1 cellular context compared by ENCODE assay signal in genomic region chr3:70392227-70392626, GRCh38.
TF ChIP-seq lines count a peak whose summit lies in the region.

No MANE protein-coding gene starts in this region.

TF ChIP-seq in GM23338, 12 proteins besides CTCF, POLR2A, EP300 and RAD21 (continued from another document):
- TF ChIP-seq ZNF462 (CRISPR knock-in tag; IDR thresholded peaks at IDR 0.05) (no peak), ZNF114 (CRISPR knock-in tag; IDR thresholded peaks at IDR 0.05) (no peak), POLR2AphosphoS5 (IDR thresholded peaks at IDR 0.05; ENCODE audit: low read depth) (no peak), JUNB (IDR thresholded peaks at IDR 0.05; ENCODE audit: unreplicated experiment) (no peak), STAT1 (IDR thresholded peaks at IDR 0.05; ENCODE audit: unreplicated experiment) (no peak), NANOG (IDR thresholded peaks at IDR 0.05; ENCODE audit: borderline replicate concordance) (no peak), EZH2phosphoT487 (IDR thresholded peaks at IDR 0.05; ENCODE audit: unreplicated experiment) (no peak), ZNF331 (CRISPR knock-in tag; IDR thresholded peaks at IDR 0.05; ENCODE audit: low read depth) (no peak), EZH2 (IDR thresholded peaks at IDR 0.05; ENCODE audit: low read depth, unreplicated experiment) (no peak), ETS1 (IDR thresholded peaks at IDR 0.05) (no peak)
